28 cellular contexts compared by ENCODE assay signal in genomic region chr17:2830678-2831077, GRCh38. TPM values are rescaled to one million over a fixed set of nuclear protein-coding genes. Genes with fewer than 3 reads are reported as not detected.
DNase-seq lines count a peak whose midpoint lies in the region; ATAC-seq, FAIRE-seq and TF ChIP-seq lines count a peak whose summit lies in the region.
"Had no signal": no experiment of that assay in that cellular context is flagged by ENCODE, and none has a peak within 500 bp of the region (broad histone marks: within the 10 kb centered on the region; RNA-seq: fewer than 3 reads in every experiment).

No MANE protein-coding gene starts in this region.

- DNase-seq in natural killer cell (no peak), immature natural killer cell (peak in 1 of 3 donors; percentile 24), upper lobe of right lung (no peak), frontal cortex (ENCODE audit: low spot score in 2 of 2) (no peak)
- no peak for DNase-seq in natural killer cell treated with Interleukin-12 subunit alpha and Interleukin-12 subunit beta and Interleukin-15 and Interleukin-18, amount 100 ng/mL, for 72 hours (ENCODE audit: low spot score)
- no peak for DNase-seq in central memory CD8-positive, alpha-beta T cell (ENCODE audit: low spot score in 2 of 2)
- DNase-seq: 8988T; ACHN; BE2C; C1 segment of cervical spinal cord; CD4-positive, alpha-beta memory T cell; CD4-positive, CD25-positive, alpha-beta regulatory T cell; CD8-positive, alpha-beta memory T cell; COR-L47; DMS 273 treated with DMSO at 0.1 percent for 48 hours; DMS153; DMS53; DMS79; DND-41; EL; GDM1 had no signal

- no peak overlapping the region for H3K27ac ChIP-seq in upper lobe of right lung

- H3K4me3 ChIP-seq in upper lobe of right lung = no peak overlapping the region
- H3K4me3 ChIP-seq: BLaER1, GM12878 had no signal

- ATAC-seq in natural killer cell (no peak), upper lobe of right lung (no peak)
- no peak for ATAC-seq in natural killer cell treated with Interleukin-12 subunit alpha and Interleukin-12 subunit beta and Interleukin-15 and Interleukin-18, amount 100 ng/mL, for 72 hours
- no peak for ATAC-seq in central memory CD8-positive, alpha-beta T cell (replicated peaks; ENCODE audit: extremely low read depth, poor library complexity, severe bottlenecking)
- ATAC-seq: GM12878 had no signal

- TF ChIP-seq CTCF in natural killer cell (IDR thresholded peaks at IDR 0.05) (no peak), upper lobe of right lung (IDR thresholded peaks at IDR 0.05) (no peak)

- no peaks in the 10 kb centered on the region for H3K4me1 ChIP-seq in upper lobe of right lung
- H3K4me1 ChIP-seq: BE2C had no signal

- H3K36me3 Mint-ChIP-seq in natural killer cell (peaks cover 2% of the 10 kb centered on the region), immature natural killer cell (peaks cover 1 to 4% (median 3%) of the 10 kb centered on the region in 3 donors)
- H3K36me3 Mint-ChIP-seq in natural killer cell treated with Interleukin-12 subunit alpha and Interleukin-12 subunit beta and Interleukin-15 and Interleukin-18, amount 100 ng/mL, for 72 hours = no peaks in the 10 kb centered on the region
- peaks cover 11% of the 10 kb centered on the region for H3K36me3 Mint-ChIP-seq in central memory CD8-positive, alpha-beta T cell (ENCODE audit: insufficient read depth)

- H3K27me3 Mint-ChIP-seq in natural killer cell (ENCODE audit: low read depth in 2 of 2) (no peaks in the 10 kb centered on the region), immature natural killer cell (ENCODE audit: low read depth in 3 of 3) (peaks cover 0 to 9% (median 1%) of the 10 kb centered on the region in 3 donors)
- H3K27me3 Mint-ChIP-seq in natural killer cell treated with Interleukin-12 subunit alpha and Interleukin-12 subunit beta and Interleukin-15 and Interleukin-18, amount 100 ng/mL, for 72 hours = no peaks in the 10 kb centered on the region
- no peaks in the 10 kb centered on the region for H3K27me3 Mint-ChIP-seq in central memory CD8-positive, alpha-beta T cell
- H3K27me3 Mint-ChIP-seq: CD4-positive, CD25-positive, alpha-beta regulatory T cell; CD8-positive, alpha-beta memory T cell had no signal

- H3K36me3 ChIP-seq in upper lobe of right lung = no peaks in the 10 kb centered on the region
- H3K36me3 ChIP-seq: BE2C, BLaER1 had no signal

- H3K27ac Mint-ChIP-seq in natural killer cell (peak overlapping the region; percentile 64 to 78), immature natural killer cell (peak overlapping the region in 4 of 6 donors; percentile 45 to 78 (median 62))
- peak overlapping the region in 1 of 2 donors; percentile 63 for H3K27ac Mint-ChIP-seq in natural killer cell treated with Interleukin-12 subunit alpha and Interleukin-12 subunit beta and Interleukin-15 and Interleukin-18, amount 100 ng/mL, for 72 hours
- peak overlapping the region; percentile 35 for H3K27ac Mint-ChIP-seq in central memory CD8-positive, alpha-beta T cell (ENCODE audit: low read depth)
- H3K27ac Mint-ChIP-seq: CD4-positive, CD25-positive, alpha-beta regulatory T cell had no signal

- FAIRE-seq in frontal cortex (lab: Jason Lieb, UNC) = no peak
- FAIRE-seq: A204.1, GM12878, GM12892, GM18507, GM19239 had no signal

- no peaks in the 10 kb centered on the region for H3K9me3 ChIP-seq in upper lobe of right lung
- H3K9me3 ChIP-seq: BE2C, BLaER1 had no signal

- intact Hi-C loops in natural killer cell (cut with micrococcal nuclease) = no loop called here
- intact Hi-C loops in upper lobe of right lung (cut with DNase I) = no loop called here

- H3K9me3 Mint-ChIP-seq in natural killer cell (no peaks in the 10 kb centered on the region), immature natural killer cell (no peaks in the 10 kb centered on the region)
- no peaks in the 10 kb centered on the region for H3K9me3 Mint-ChIP-seq in natural killer cell treated with Interleukin-12 subunit alpha and Interleukin-12 subunit beta and Interleukin-15 and Interleukin-18, amount 100 ng/mL, for 72 hours
- H3K9me3 Mint-ChIP-seq in central memory CD8-positive, alpha-beta T cell = no peaks in the 10 kb centered on the region
- H3K9me3 Mint-ChIP-seq: CD4-positive, CD25-positive, alpha-beta regulatory T cell; CD8-positive, alpha-beta memory T cell had no signal

- H3K4me3 Mint-ChIP-seq in natural killer cell = no peak overlapping the region
- H3K4me3 Mint-ChIP-seq in natural killer cell treated with Interleukin-12 subunit alpha and Interleukin-12 subunit beta and Interleukin-15 and Interleukin-18, amount 100 ng/mL, for 72 hours = no peak overlapping the region
- no peak overlapping the region for H3K4me3 Mint-ChIP-seq in central memory CD8-positive, alpha-beta T cell
- H3K4me3 Mint-ChIP-seq in immature natural killer cell = peak overlapping the region in 3 of 5 donors; percentile 12 to 30 (median 26)
- H3K4me3 Mint-ChIP-seq: CD14-positive monocyte; CD4-positive, alpha-beta memory T cell; CD4-positive, CD25-positive, alpha-beta regulatory T cell; CD8-positive, alpha-beta memory T cell had no signal

- H3K4me1 Mint-ChIP-seq in natural killer cell = peaks cover 33 to 49% of the 10 kb centered on the region in 2 donors
- H3K4me1 Mint-ChIP-seq in natural killer cell treated with Interleukin-12 subunit alpha and Interleukin-12 subunit beta and Interleukin-15 and Interleukin-18, amount 100 ng/mL, for 72 hours (ENCODE audit: low read depth in 2 of 2) = peaks cover 32 to 37% of the 10 kb centered on the region in 2 donors
- H3K4me1 Mint-ChIP-seq in central memory CD8-positive, alpha-beta T cell = peaks cover 32% of the 10 kb centered on the region
- H3K4me1 Mint-ChIP-seq in immature natural killer cell = peaks cover 70 to 71% of the 10 kb centered on the region in 2 donors

- peaks cover 9% of the 10 kb centered on the region for H3K27me3 ChIP-seq in upper lobe of right lung
- H3K27me3 ChIP-seq: BE2C, BLaER1 had no signal

RNA-seq across cellular contexts. Expression of gene RAP1GAP2, which starts 34.4 kb away (rescaled TPM):
- total RNA-seq in natural killer cell (100 to 1,000 TPM; 274 to 418 (median 390) TPM), upper lobe of right lung (16.1 TPM), frontal cortex (25.3 TPM)
- total RNA-seq in natural killer cell treated with Interleukin-12 subunit alpha and Interleukin-12 subunit beta and Interleukin-15 and Interleukin-18, amount 100 ng/mL, for 72 hours = 10 to 100 TPM in 1 of 2 donors, 1 to 10 TPM in 1; 7.7 to 14.5 TPM
- polyA plus RNA-seq in immature natural killer cell = 10 to 100 TPM in 1 of 3 donors, 1 to 10 TPM in 2; 2.5 to 28.9 (median 6.4) TPM

Comparison
In these comparisons a context has a peak if more than half of its experiments do, and no peak if none do; other contexts are left out.
1. RNA of gene RAP1GAP2, which starts 34.4 kb away (total RNA-seq): 274 to 418 TPM in natural killer cell; 25.3 TPM in frontal cortex (single experiment), 16.1 TPM in upper lobe of right lung (single experiment) and 7.7 to 14.5 TPM in natural killer cell treated with Interleukin-12 subunit alpha and Interleukin-12 subunit beta and Interleukin-15 and Interleukin-18, amount 100 ng/mL, for 72 hours; every median in the first group is over 10 times any median in the second.
2. H3K4me3 Mint-ChIP-seq: peak in immature natural killer cell (3 of 5); none in natural killer cell (single experiment), natural killer cell treated with Interleukin-12 subunit alpha and Interleukin-12 subunit beta and Interleukin-15 and Interleukin-18, amount 100 ng/mL, for 72 hours (single experiment) and central memory CD8-positive, alpha-beta T cell (single experiment).